In the genomic region with DNA sequence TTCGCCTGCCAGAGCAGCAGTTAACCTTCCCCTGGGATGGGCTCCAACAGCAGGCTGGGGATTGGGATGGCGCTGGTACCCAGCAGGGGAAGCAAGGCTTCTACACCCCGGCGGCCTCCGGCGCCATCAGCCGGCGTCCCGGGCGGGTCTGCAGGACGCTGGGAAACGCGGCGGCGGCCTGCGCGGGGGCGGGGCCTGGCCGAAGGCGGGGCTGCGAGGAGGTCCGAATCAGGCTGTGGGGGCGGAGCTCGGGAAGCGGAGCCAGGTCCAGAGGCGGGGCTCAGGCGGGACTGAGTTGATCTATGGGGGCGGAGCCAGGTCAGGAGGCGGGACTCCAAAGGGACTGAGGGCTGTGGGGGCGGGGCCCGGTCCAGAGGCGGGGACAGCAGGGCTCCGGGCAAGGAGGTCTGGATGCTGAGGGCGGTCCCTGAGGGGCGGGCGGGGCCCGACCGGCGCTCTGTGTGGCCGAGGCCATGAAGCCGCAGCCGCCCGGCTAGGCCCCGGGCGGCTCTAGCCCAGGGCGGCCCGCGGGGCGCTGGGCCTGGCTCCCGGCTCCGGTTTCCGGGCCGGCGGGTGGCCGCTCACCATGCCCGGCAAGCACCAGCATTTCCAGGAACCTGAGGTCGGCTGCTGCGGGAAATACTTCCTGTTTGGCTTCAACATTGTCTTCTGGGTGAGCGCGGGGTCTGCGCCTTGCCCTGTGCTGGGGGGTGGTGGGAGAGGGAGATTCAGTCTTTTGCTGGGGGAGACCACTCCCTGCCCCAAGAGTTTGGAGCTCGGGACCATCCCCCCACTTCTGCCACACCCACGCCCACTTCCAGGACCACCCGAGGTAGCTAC, we compare ENCODE assay signal across 8 cellular contexts. TPM values are rescaled to one million over a fixed set of nuclear protein-coding genes. Genes with fewer than 3 reads are reported as not detected.
A peak's percentile ranks its signal among the peaks of the same experiment; 100 is the strongest.
DNase-seq lines count a peak whose midpoint lies in the region; ATAC-seq and TF ChIP-seq lines count a peak whose summit lies in the region.

A gene with protein sequence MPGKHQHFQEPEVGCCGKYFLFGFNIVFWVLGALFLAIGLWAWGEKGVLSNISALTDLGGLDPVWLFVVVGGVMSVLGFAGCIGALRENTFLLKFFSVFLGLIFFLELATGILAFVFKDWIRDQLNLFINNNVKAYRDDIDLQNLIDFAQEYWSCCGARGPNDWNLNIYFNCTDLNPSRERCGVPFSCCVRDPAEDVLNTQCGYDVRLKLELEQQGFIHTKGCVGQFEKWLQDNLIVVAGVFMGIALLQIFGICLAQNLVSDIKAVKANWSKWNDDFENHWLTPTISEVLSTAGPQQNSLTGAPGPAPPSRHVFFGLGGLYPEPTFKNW (plus strand): TSS at position 455 of the 840 bp plus-strand sequence. CDS start 132 bp downstream, at position 587.

- H3K27me3 ChIP-seq in breast epithelium, result no peaks in the 10 kb centered on the region

- TF ChIP-seq POLR2A in breast epithelium (IDR thresholded peaks at IDR 0.05), result no peak

- POLR2A ChIA-PET in AG04449 (lab: Yijun Ruan, JAX), result interaction anchor here (0.5 to 1.8 kb wide), 8 partner anchors 11 to 434 kb away, joined by 3 to 8 read pairs (median 4); partner anchors contain the start of gene RNF44

- no peaks in the 10 kb centered on the region for H3K9me3 ChIP-seq in breast epithelium
- H3K9me3 ChIP-seq in iPS-18c (ENCODE audit: control insufficient read depth, insufficient read depth, low read length), result no peaks in the 10 kb centered on the region

- H3K27ac ChIP-seq in VCaP (peak within 1 kb of the TSS; percentile 93), breast epithelium (peak within 1 kb of the TSS; percentile 76 to 82), skin epidermis (peak within 1 kb of the TSS; percentile 27 to 91 (median 84))

- ATAC-seq in GM18873 (IDR thresholded peaks at IDR 0.05; ENCODE audit: low FRiP score, unreplicated experiment) (peak; percentile 89), HG03139 (IDR thresholded peaks at IDR 0.05; ENCODE audit: unreplicated experiment) (peak; percentile 92)

- TF ChIP-seq CTCF in AG04449 (IDR thresholded peaks at IDR 0.05; ENCODE audit: insufficient read depth, low read length, missing control alignments) (peak; percentile 46), VCaP (conservative IDR thresholded peaks at IDR 0.05) (peak; percentile 61), breast epithelium (IDR thresholded peaks at IDR 0.05) (peak in 1 of 3 donors; percentile 9)

- intact Hi-C loops in breast epithelium (cut with DNase I; ENCODE audit: low total_unique reads), result no loop called here

- no peaks in the 10 kb centered on the region for H3K4me1 ChIP-seq in breast epithelium

- peak; percentile 84 for DNase-seq in AG04449 (ENCODE audit: low read depth, low spot score)
- peak; percentile 95 for DNase-seq in NCI-H2196 treated with DMSO at 0.1 percent for 48 hours (lab: John Stamatoyannopoulos, UW; ENCODE audit: unreplicated experiment)
- DNase-seq in breast epithelium (ENCODE audit: low spot score in 2 of 2), result peak; percentile 99 to 100

- no peaks in the 10 kb centered on the region for H3K36me3 ChIP-seq in breast epithelium

- CTCF ChIA-PET in AG04449 (lab: Yijun Ruan, JAX), result interaction anchor here (0.7 to 15.6 kb wide), 11 partner anchors 11 to 918 kb away, joined by 3 to 190 read pairs (median 4); partner anchors contain the start of genes EIF4E1B and SNCB

- H3K4me3 ChIP-seq in AG04449 (ENCODE audit: low read depth, low read length) (peak within 1 kb of the TSS; percentile 81), breast epithelium (peak within 1 kb of the TSS; percentile 61 to 76 (median 74)), iPS-18c (ENCODE audit: insufficient read depth, low read depth, low read length) (peak within 1 kb of the TSS; percentile 94), skin epidermis (peak within 1 kb of the TSS; percentile 59 to 93 (median 69))

RNA-seq across cellular contexts. Expression of the gene that starts here (rescaled TPM):
- 10 to 100 TPM; 10.4 to 20.0 (median 18.3) TPM for total RNA-seq in breast epithelium

Comparison
In these comparisons a context has a peak if more than half of its experiments do, and no peak if none do; other contexts are left out.
1. Peak in every context shown above with its lines: DNase-seq, ATAC-seq, H3K4me3 ChIP-seq and H3K27ac ChIP-seq.